1 cellular context compared by ENCODE assay signal in genomic region chr2:41197781-41198180, GRCh38.
TF ChIP-seq lines count a peak whose summit lies in the region.

No MANE protein-coding gene starts in this region.

TF ChIP-seq in HCT116, 20 proteins besides CTCF, POLR2A, EP300 and RAD21:
- 0 out of 2 replicates have a peak, but pooled peaks have one; percentile 3 for TF ChIP-seq REST (IDR thresholded peaks at IDR 0.05; ENCODE audit: low read depth)
- no peak for TF ChIP-seq SIN3A (IDR thresholded peaks at IDR 0.05; ENCODE audit: low read depth)
